ENCODE assay signal across 23 cellular contexts in the genomic region with DNA sequence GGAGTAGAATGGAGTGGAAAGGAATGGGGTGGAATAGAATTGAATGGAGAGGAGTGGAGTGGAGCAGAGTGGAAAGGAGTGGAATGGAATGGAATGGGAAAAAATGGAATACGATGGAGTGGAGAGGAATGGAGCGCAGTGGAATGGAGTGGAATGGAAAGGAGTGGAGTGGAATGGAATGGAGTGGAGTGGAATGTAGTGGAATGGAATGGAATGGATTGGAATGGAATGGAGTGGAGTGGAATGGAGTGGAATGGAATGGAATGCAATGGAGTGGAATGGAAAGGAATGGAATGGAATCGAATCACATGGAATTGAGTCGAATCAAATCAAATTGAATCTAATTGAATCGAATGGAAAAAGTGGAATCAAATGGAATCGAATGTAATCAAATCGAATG.
"Had no signal": no experiment of that assay in that cellular context is flagged by ENCODE, and none has a peak within 500 bp of the region (broad histone marks: within the 10 kb centered on the region; RNA-seq: fewer than 3 reads in every experiment).

No MANE protein-coding gene starts in this region.

- H3K27ac Mint-ChIP-seq: dendritic cell treated with granulocyte-macrophage colony-stimulating factor and Interleukin-4, amounts not matched to agents 40 ng/mL and 50 ng/mL, for 4 days; effector memory CD8-positive, alpha-beta T cell had no signal

- ATAC-seq: effector memory CD8-positive, alpha-beta T cell; esophagus mucosa; foreskin keratinocyte; gastrocnemius medialis; gastroesophageal sphincter; heart left ventricle; heart right ventricle had no signal

- H3K27ac ChIP-seq: coronary artery, dorsolateral prefrontal cortex, epithelial cell of prostate, esophagus muscularis mucosa, esophagus squamous epithelium, foreskin keratinocyte, gastrocnemius medialis, gastroesophageal sphincter, heart left ventricle, heart right ventricle had no signal

- H3K27me3 Mint-ChIP-seq: dendritic cell treated with granulocyte-macrophage colony-stimulating factor and Interleukin-4, amounts not matched to agents 40 ng/mL and 50 ng/mL, for 4 days; effector memory CD8-positive, alpha-beta T cell had no signal

- H3K4me1 ChIP-seq: esophagus muscularis mucosa, esophagus squamous epithelium, foreskin keratinocyte, gastrocnemius medialis, gastroesophageal sphincter, heart left ventricle, heart right ventricle had no signal

- H3K4me3 Mint-ChIP-seq: dendritic cell treated with granulocyte-macrophage colony-stimulating factor and Interleukin-4, amounts not matched to agents 40 ng/mL and 50 ng/mL, for 4 days; effector memory CD8-positive, alpha-beta T cell had no signal

- H3K27me3 ChIP-seq: dorsolateral prefrontal cortex, esophagus muscularis mucosa, esophagus squamous epithelium, foreskin keratinocyte, gastrocnemius medialis, gastroesophageal sphincter, heart left ventricle, heart right ventricle had no signal

- DNase-seq: cortex of kidney; dermis blood vessel endothelial cell; dorsolateral prefrontal cortex; effector CD4-positive, alpha-beta T cell; effector CD8-positive, alpha-beta T cell; effector memory CD4-positive, alpha-beta T cell; effector memory CD8-positive, alpha-beta T cell; erythroblast; esophagus squamous epithelium; foreskin fibroblast; foreskin keratinocyte; foreskin melanocyte; gastrocnemius medialis; glutamatergic neuron; head of caudate nucleus; heart left ventricle; heart right ventricle had no signal

- H3K4me3 ChIP-seq: coronary artery, dorsolateral prefrontal cortex, esophagus muscularis mucosa, esophagus squamous epithelium, gastrocnemius medialis, gastroesophageal sphincter, heart left ventricle, heart right ventricle had no signal

- H3K9me3 ChIP-seq: gastrocnemius medialis had no signal

- H3K36me3 ChIP-seq: esophagus muscularis mucosa, esophagus squamous epithelium, gastrocnemius medialis, gastroesophageal sphincter, heart left ventricle, heart right ventricle had no signal
